In genomic region chr3:150770662-150771061, GRCh38 we compare ENCODE assay signal across 1 cellular context.
TF ChIP-seq lines count a peak whose summit lies in the region.

No MANE protein-coding gene starts in this region.

TF ChIP-seq in IMR-90, 13 proteins besides CTCF, POLR2A, EP300 and RAD21 (continued from another document):
- TF ChIP-seq NFE2L2 (IDR thresholded peaks at IDR 0.05; ENCODE audit: low read depth, low read length) (no peak), USF2 (IDR thresholded peaks at IDR 0.05; ENCODE audit: low read depth, low read length) (no peak), RFX5 (IDR thresholded peaks at IDR 0.05; ENCODE audit: low read depth, low read length) (no peak)
